28 cellular contexts compared by ENCODE assay signal in genomic region chr9:106745457-106745856, GRCh38.
DNase-seq lines count a peak whose midpoint lies in the region; ATAC-seq and TF ChIP-seq lines count a peak whose summit lies in the region.
"Had no signal": no experiment of that assay in that cellular context is flagged by ENCODE, and none has a peak within 500 bp of the region (broad histone marks: within the 10 kb centered on the region; RNA-seq: fewer than 3 reads in every experiment).

No MANE protein-coding gene starts in this region.

- no peaks in the 10 kb centered on the region for H3K79me2 ChIP-seq in MM.1S (ENCODE audit: low read length)
- H3K79me2 ChIP-seq: hepatocyte had no signal

- H3K27ac ChIP-seq in MM.1S (ENCODE audit: low read length) = no peak overlapping the region
- H3K27ac ChIP-seq: BLaER1 treated with 17β-estradiol and CSF1 and Interleukin-3, amounts not matched to agents 10 nM and 100 nM; coronary artery; GM23248; hepatocyte had no signal

- H3K36me3 ChIP-seq in MM.1S (replicated peaks; ENCODE audit: insufficient read depth, low read length) = no peaks in the 10 kb centered on the region
- H3K36me3 ChIP-seq: BLaER1 treated with 17β-estradiol and CSF1 and Interleukin-3, amounts not matched to agents 10 nM and 100 nM had no signal

- no peaks in the 10 kb centered on the region for H3K9me2 ChIP-seq in MM.1S (replicated peaks; ENCODE audit: insufficient read depth, low read length)

- H3K4me2 ChIP-seq in MM.1S (ENCODE audit: low read depth, low read length) = no peak overlapping the region
- H3K4me2 ChIP-seq: BLaER1 treated with 17β-estradiol and CSF1 and Interleukin-3, amounts not matched to agents 10 nM and 100 nM; hepatocyte had no signal

- H2AFZ ChIP-seq in MM.1S (ENCODE audit: low read length) = no peak overlapping the region
- H2AFZ ChIP-seq: GM23248, hepatocyte had no signal

- no peak for ATAC-seq in GM21576 (IDR thresholded peaks at IDR 0.05; ENCODE audit: unreplicated experiment)
- ATAC-seq: K562; left cardiac atrium; mucosa of descending colon; stimulated activated effector memory CD8-positive, alpha-beta T cell treated with anti-CD3 and anti-CD28 coated beads, Interleukin-12 subunit alpha, Interleukin-12 subunit beta, amount 100 ng/mL, for 72 hours had no signal

- H3K4me3 ChIP-seq in astrocyte of the spinal cord (ENCODE audit: low read depth, low read length) (no peak overlapping the region), fibroblast of mammary gland (ENCODE audit: control insufficient read depth, low read depth, low read length) (no peak overlapping the region), MM.1S (ENCODE audit: low read length) (no peak overlapping the region)
- H3K4me3 ChIP-seq: BLaER1 treated with 17β-estradiol and CSF1 and Interleukin-3, amounts not matched to agents 10 nM and 100 nM; coronary artery; GM23248; hepatocyte; K562; mucosa of descending colon had no signal

- no peaks in the 10 kb centered on the region for H3F3A ChIP-seq in MM.1S (ENCODE audit: insufficient read depth, low read length)

- TF ChIP-seq CTCF in astrocyte of the spinal cord (IDR thresholded peaks at IDR 0.05; ENCODE audit: low read depth, low read length) (no peak), fibroblast of mammary gland (conservative IDR thresholded peaks at IDR 0.05; ENCODE audit: control insufficient read depth, insufficient read depth, low read depth, low read length) (no peak), MM.1S (IDR thresholded peaks at IDR 0.05; ENCODE audit: low read length) (no peak)

- DNase-seq in NCI-H226 = peak; percentile 68
- DNase-seq in astrocyte of the spinal cord (ENCODE audit: low read depth, low spot score) = peak; percentile 11
- DNase-seq in fibroblast of mammary gland (ENCODE audit: low read depth) = peak; percentile 54
- peak; percentile 68 for DNase-seq in stromal cell of bone marrow (ENCODE audit: low read depth)
- DNase-seq in MM.1S = no peak
- DNase-seq in NCI-H1930 (lab: John Stamatoyannopoulos, UW) = no peak
- DNase-seq: activated CD4-positive, alpha-beta T cell treated with anti-CD3 and anti-CD28 coated beads, Interleukin-2, amount 50 U/mL, for 48 hours; activated CD4-positive, CD25-positive, alpha-beta regulatory T cell treated with anti-CD3 and anti-CD28 coated beads, Interleukin-2, amount 50 U/mL, for 72 hours; activated CD8-positive, alpha-beta memory T cell treated with anti-CD3 and anti-CD28 coated beads, Interleukin-2, amount 50 U/mL, for 4 hours; activated naive CD4-positive, alpha-beta T cell treated with anti-CD3 and anti-CD28 coated beads for 36 hours; amygdala; effector memory CD4-positive, alpha-beta T cell; erythroblast; GDM1; GM23248; left cardiac atrium; mucosa of descending colon; NCI-H1105; NCI-H187; NCI-H2171; NCI-H510A; stimulated activated CD4-positive, alpha-beta T cell treated with anti-CD3 and anti-CD28 coated beads, Interleukin-15, amount 100 ng/mL, for 24 hours had no signal

- no peaks in the 10 kb centered on the region for H4K20me1 ChIP-seq in MM.1S (ENCODE audit: insufficient read depth, low read length)
- H4K20me1 ChIP-seq: BLaER1 treated with 17β-estradiol and CSF1 and Interleukin-3, amounts not matched to agents 10 nM and 100 nM had no signal

- H3K4me1 ChIP-seq in MM.1S (ENCODE audit: low read length) = no peaks in the 10 kb centered on the region
- H3K4me1 ChIP-seq: BLaER1 treated with 17β-estradiol and CSF1 and Interleukin-3, amounts not matched to agents 10 nM and 100 nM had no signal

- no peaks in the 10 kb centered on the region for H3K27me3 ChIP-seq in MM.1S (replicated peaks; ENCODE audit: insufficient read depth, low read length)
- H3K27me3 ChIP-seq: BLaER1 treated with 17β-estradiol and CSF1 and Interleukin-3, amounts not matched to agents 10 nM and 100 nM; hepatocyte had no signal

- no peaks in the 10 kb centered on the region for H3K9me3 ChIP-seq in MM.1S (replicated peaks; ENCODE audit: insufficient read depth, low read length)
- H3K9me3 ChIP-seq: BLaER1 treated with 17β-estradiol and CSF1 and Interleukin-3, amounts not matched to agents 10 nM and 100 nM; mucosa of descending colon had no signal

- in situ Hi-C loops in astrocyte of the spinal cord (cut with HindIII; ENCODE audit: low sequenced_read_pairs) = no loop called here

- H3K9ac ChIP-seq in MM.1S (ENCODE audit: low read length) = no peak overlapping the region
- H3K9ac ChIP-seq: BLaER1 treated with 17β-estradiol and CSF1 and Interleukin-3, amounts not matched to agents 10 nM and 100 nM; GM23248 had no signal

Comparison
In these comparisons a context has a peak if more than half of its experiments do, and no peak if none do; other contexts are left out.
1. DNase-seq: peak in NCI-H226 (single experiment), astrocyte of the spinal cord (single experiment), fibroblast of mammary gland (single experiment) and stromal cell of bone marrow (single experiment); none in MM.1S (single experiment) and NCI-H1930 (0 of 2).